Comparison of ENCODE assay signal across 10 cellular contexts in genomic region chr20:51023617-51024155, GRCh38. TPM values are rescaled to one million over a fixed set of nuclear protein-coding genes. Genes with fewer than 3 reads are reported as not detected.
DNase-seq lines count a peak whose midpoint lies in the region; ATAC-seq, FAIRE-seq and TF ChIP-seq lines count a peak whose summit lies in the region.
"Had no signal": no experiment of that assay in that cellular context is flagged by ENCODE, and none has a peak within 500 bp of the region (broad histone marks: within the 10 kb centered on the region; RNA-seq: fewer than 3 reads in every experiment).

No MANE protein-coding gene starts in this region.

- H3K4me3 ChIP-seq in GM12878 (no peak overlapping the region), mesenchymal stem cell (ENCODE audit: insufficient read depth in 1 of 2, low read depth in 1 of 2, low read length in 2 of 2) (peak overlapping the region; percentile 0 to 76), upper lobe of right lung (peak overlapping the region; percentile 40)

- TF ChIP-seq EP300 in GM12878 (IDR thresholded peaks at IDR 0.05; ENCODE audit: borderline replicate concordance in 1 of 2, control insufficient read depth in 1 of 2, low read depth in 2 of 2, low read length in 2 of 2), result no peak

- H3K18ac ChIP-seq in mesenchymal stem cell (ENCODE audit: low read depth in 1 of 2, low read length in 2 of 2), result peak overlapping the region; percentile 79 to 85

- H2AK5ac ChIP-seq in mesenchymal stem cell (ENCODE audit: low read length, severe bottlenecking), result no peak overlapping the region

- H2BK12ac ChIP-seq in mesenchymal stem cell (ENCODE audit: low read length in 2 of 2), result peak overlapping the region; percentile 38 to 52

- H3K9ac ChIP-seq in GM12878 (ENCODE audit: control insufficient read depth, insufficient read depth, low read length), result no peak overlapping the region
- no peak overlapping the region for H3K9ac ChIP-seq in mesenchymal stem cell (ENCODE audit: low read length)

- H2BK15ac ChIP-seq in mesenchymal stem cell (ENCODE audit: low read depth, poor library complexity, severe bottlenecking), result peak overlapping the region; percentile 85

- no peaks in the 10 kb centered on the region for H3K36me3 ChIP-seq in GM12878 (ENCODE audit: control insufficient read depth in 2 of 2, insufficient read depth in 2 of 2, low read length in 1 of 2)
- H3K36me3 ChIP-seq in mesenchymal stem cell (ENCODE audit: control insufficient read depth in 1 of 2, insufficient read depth in 2 of 2, low read depth in 1 of 2, low read length in 2 of 2), result no peaks in the 10 kb centered on the region
- no peaks in the 10 kb centered on the region for H3K36me3 ChIP-seq in upper lobe of right lung

- no peak overlapping the region for H4K91ac ChIP-seq in mesenchymal stem cell (ENCODE audit: low read length)

- SMC1A ChIA-PET in GM12878 (lab: Charles Lee; ENCODE audit: uncharacterized antibody, unreplicated experiment), result no interaction called here

- DNase-seq in activated naive CD4-positive, alpha-beta T cell treated with anti-CD3 and anti-CD28 coated beads for 36 hours, result no peak
- DNase-seq in activated naive CD4-positive, alpha-beta T cell (lab: John Stamatoyannopoulos, UW), result no peak
- DNase-seq in GM12878 (ENCODE audit: low read depth, low spot score) (no peak), mesenchymal stem cell (no peak), upper lobe of right lung (no peak), UCSD-AML1 (lab: John Stamatoyannopoulos, UW; ENCODE audit: unreplicated experiment) (no peak)
- DNase-seq: effector CD8-positive, alpha-beta T cell had no signal

- H3K9me3 Mint-ChIP-seq in activated naive CD4-positive, alpha-beta T cell treated with anti-CD3 and anti-CD28 coated beads for 36 hours, result no peaks in the 10 kb centered on the region

- no peak for FAIRE-seq in GM12878 (lab: Jason Lieb, UNC)

- no peaks in the 10 kb centered on the region for H3K79me1 ChIP-seq in mesenchymal stem cell (replicated peaks; ENCODE audit: low read length, poor library complexity, severe bottlenecking)

- peak overlapping the region in 1 of 2 experiments; percentile 80 for H3K4ac ChIP-seq in mesenchymal stem cell (ENCODE audit: low read depth in 1 of 2, low read length in 2 of 2)

- H3K4me1 ChIP-seq in GM12878 (ENCODE audit: control insufficient read depth, insufficient read depth, low read length) (no peaks in the 10 kb centered on the region), mesenchymal stem cell (ENCODE audit: control insufficient read depth, insufficient read depth, low read depth, low read length) (peaks cover 15% of the 10 kb centered on the region), upper lobe of right lung (peaks cover 4% of the 10 kb centered on the region)

- ATAC-seq in GM12878, result no peak
- ATAC-seq in upper lobe of right lung, result no peak
- no peak for ATAC-seq in HG02763 (IDR thresholded peaks at IDR 0.05; ENCODE audit: unreplicated experiment)
- ATAC-seq in GM21786 (IDR thresholded peaks at IDR 0.05; ENCODE audit: unreplicated experiment), result no peak

- no peaks in the 10 kb centered on the region for H3K36me3 Mint-ChIP-seq in activated naive CD4-positive, alpha-beta T cell treated with anti-CD3 and anti-CD28 coated beads for 36 hours (ENCODE audit: low read depth)

- H3K14ac ChIP-seq in mesenchymal stem cell (ENCODE audit: low read length in 2 of 2), result no peak overlapping the region

- POLR2A ChIA-PET in GM12878 (lab: Charles Lee), result no interaction called here

- RAD21 ChIA-PET in GM12878 (lab: Charles Lee; ENCODE audit: unreplicated experiment), result no interaction called here

- TF ChIP-seq RAD21 in GM12878 (IDR thresholded peaks at IDR 0.05; ENCODE audit: insufficient read depth, low read depth, low read length), result no peak

- TF ChIP-seq POLR2A in GM12878 (IDR thresholded peaks at IDR 0.05; ENCODE audit: low read depth, low read length), result no peak

- H2AFZ ChIP-seq in GM12878 (ENCODE audit: control insufficient read depth, low read depth, low read length) (no peak overlapping the region), mesenchymal stem cell (ENCODE audit: low read depth, low read length) (peak overlapping the region; percentile 75)

- H3K79me2 ChIP-seq in GM12878 (ENCODE audit: control insufficient read depth, insufficient read depth, low read length), result no peaks in the 10 kb centered on the region

- peaks cover 5% of the 10 kb centered on the region for H3K4me1 Mint-ChIP-seq in activated naive CD4-positive, alpha-beta T cell treated with anti-CD3 and anti-CD28 coated beads for 36 hours (ENCODE audit: low read depth)

- H3K27me3 Mint-ChIP-seq in activated naive CD4-positive, alpha-beta T cell treated with anti-CD3 and anti-CD28 coated beads for 36 hours (ENCODE audit: low read depth), result peaks cover 62% of the 10 kb centered on the region

- WGBS in GM12878 (ENCODE audit: insufficient coverage, insufficient replicate concordance, low lambda C conversion rate, missing lambda C conversion rate), result 51% methylated on average over 30 of the region's 30 CpGs
- 53% methylated on average over 28 of the region's 30 CpGs for WGBS in mesenchymal stem cell

- no peak overlapping the region for H3K27ac Mint-ChIP-seq in activated naive CD4-positive, alpha-beta T cell treated with anti-CD3 and anti-CD28 coated beads for 36 hours

- intact Hi-C loops in activated naive CD4-positive, alpha-beta T cell treated with anti-CD3 and anti-CD28 coated beads for 36 hours (cut with micrococcal nuclease), result no loop called here
- intact Hi-C loops in GM12878 (cut with micrococcal nuclease; ENCODE audit: unreplicated experiment), result no loop called here
- intact Hi-C loops in upper lobe of right lung (cut with DNase I), result no loop called here

- no peak for TF ChIP-seq CTCF in GM12878 (IDR thresholded peaks at IDR 0.05 in 2 of 3, conservative IDR thresholded peaks at IDR 0.05 in 1 of 3; ENCODE audit: control insufficient read depth in 2 of 3, extremely low read depth in 1 of 3, insufficient read depth in 1 of 3, low read depth in 3 of 3, low read length in 3 of 3)
- TF ChIP-seq CTCF in upper lobe of right lung (IDR thresholded peaks at IDR 0.05), result no peak

- H3K27ac ChIP-seq in GM12878 (ENCODE audit: control insufficient read depth, insufficient read depth), result no peak overlapping the region
- no peak overlapping the region for H3K27ac ChIP-seq in mesenchymal stem cell (ENCODE audit: low read length, poor library complexity, severe bottlenecking)
- no peak overlapping the region for H3K27ac ChIP-seq in upper lobe of right lung

- peak overlapping the region; percentile 42 for H3K4me3 Mint-ChIP-seq in activated naive CD4-positive, alpha-beta T cell treated with anti-CD3 and anti-CD28 coated beads for 36 hours

- peak overlapping the region in 1 of 2 experiments; percentile 85 for H3K23ac ChIP-seq in mesenchymal stem cell (ENCODE audit: low read length in 2 of 2)

- CTCF ChIA-PET in activated naive CD4-positive, alpha-beta T cell treated with anti-CD3 and anti-CD28 coated beads for 36 hours (lab: Charles Lee), result no interaction called here
- CTCF ChIA-PET in GM12878 (lab: Yijun Ruan, JAX), result no interaction called here

- 0 out of 2 replicates have a peak overlapping the region, but pooled peaks have one; percentile 9 for H3K4me2 ChIP-seq in GM12878 (ENCODE audit: control insufficient read depth, insufficient read depth)
- peak overlapping the region; percentile 84 for H3K4me2 ChIP-seq in mesenchymal stem cell (ENCODE audit: low read length, poor library complexity, severe bottlenecking)

- H4K20me1 ChIP-seq in GM12878 (ENCODE audit: control insufficient read depth, insufficient read depth), result no peaks in the 10 kb centered on the region

- H4K8ac ChIP-seq in mesenchymal stem cell (ENCODE audit: low read length), result peak overlapping the region; percentile 40

- BruUV-seq in GM12878 (replicated peaks; lab: Mats Ljungman, UMichigan), result no TSS peak

- no peak overlapping the region for H2BK120ac ChIP-seq in mesenchymal stem cell (ENCODE audit: low read depth, low read length)

- in situ Hi-C loops in GM12878 (cut with MboI), result no loop called here

- H3K27me3 ChIP-seq in GM12878 (replicated peaks in 1 of 2; ENCODE audit: control insufficient read depth in 2 of 2, insufficient read depth in 2 of 2, low read length in 1 of 2) (peaks cover 19 to 22% of the 10 kb centered on the region in 2 experiments), mesenchymal stem cell (ENCODE audit: control insufficient read depth in 1 of 2, insufficient read depth in 1 of 2, low read length in 2 of 2) (peaks cover 80 to 81% of the 10 kb centered on the region in 2 experiments), upper lobe of right lung (peaks cover 68% of the 10 kb centered on the region)

- H3K9me3 ChIP-seq in GM12878 (replicated peaks; ENCODE audit: control insufficient read depth, insufficient read depth, low read length), result no peaks in the 10 kb centered on the region
- H3K9me3 ChIP-seq in mesenchymal stem cell (ENCODE audit: control insufficient read depth, low read length), result no peaks in the 10 kb centered on the region
- H3K9me3 ChIP-seq in upper lobe of right lung, result no peaks in the 10 kb centered on the region

- no peak overlapping the region for H2BK5ac ChIP-seq in mesenchymal stem cell (ENCODE audit: low read depth, low read length, poor library complexity, severe bottlenecking)

RNA-seq across cellular contexts. Expression of gene KCNG1, which starts 0.8 kb away (rescaled TPM):
- total RNA-seq in activated naive CD4-positive, alpha-beta T cell treated with anti-CD3 and anti-CD28 coated beads for 36 hours, result under 1 TPM; 0.29 to 0.59 TPM
- not detected in 2 replicates for total RNA-seq in GM12878 (2013; cell fraction: nucleolus; rRNA removed)
- total RNA-seq in GM12878 (2014; rRNA removed), result not detected in 2 replicates
- not detected in 2 replicates for total RNA-seq in GM12878 (2014; rRNA removed; fragmentation: Illumina TruSeq; extraction: Trizol)
- total RNA-seq in GM12878 (2021), result not detected in 2 replicates
- polyA plus RNA-seq in GM12878 (2011; ENCODE audit: low read depth), result not detected
- polyA plus RNA-seq in GM12878 (2011; rRNA removed), result not detected in 2 replicates
- polyA plus RNA-seq in GM12878 (2011; cell fraction: cytosol; rRNA removed), result not detected in 2 replicates
- polyA plus RNA-seq in GM12878 (2011; cell fraction: nucleus; rRNA removed), result not detected in 2 replicates
- 0.16 and 0.17 TPM in 2 replicates for polyA plus RNA-seq in GM12878 (2012)
- polyA plus RNA-seq in GM12878 (2014; fragmentation: Illumina TruSeq; extraction: Trizol), result not detected in 2 replicates
- polyA plus RNA-seq in GM12878 (2014; fragmentation: Nextera tagmentation; extraction: Ambion mirVana), result not detected
- not detected in 2 replicates for polyA plus RNA-seq in GM12878 (2014; rRNA removed)
- not detected for polyA plus RNA-seq in GM12878 (2016; fragmentation: Nextera tagmentation; extraction: Ambion mirVana)
- not detected in 2 replicates for polyA minus RNA-seq in GM12878 (2011; rRNA and poly(A)+ RNA removed)
- not detected in 2 replicates for polyA minus RNA-seq in GM12878 (2011; cell fraction: cytosol; rRNA and poly(A)+ RNA removed)
- polyA minus RNA-seq in GM12878 (2011; cell fraction: nucleus; rRNA and poly(A)+ RNA removed), result not detected in 2 replicates
- 8.2 TPM for polyA plus RNA-seq in mesenchymal stem cell (2013, experiment 1 of 2)
- polyA plus RNA-seq in mesenchymal stem cell (2013, experiment 2 of 2), result 7.5 TPM
- total RNA-seq in upper lobe of right lung, result not detected
- total RNA-seq: T-helper 2 cell treated with Interferon-gamma antibody and Interleukin-4, amounts not matched to agents 100 ng/mL and 5 ng/mL, for 36 hours had no signal
